In the genomic region with DNA sequence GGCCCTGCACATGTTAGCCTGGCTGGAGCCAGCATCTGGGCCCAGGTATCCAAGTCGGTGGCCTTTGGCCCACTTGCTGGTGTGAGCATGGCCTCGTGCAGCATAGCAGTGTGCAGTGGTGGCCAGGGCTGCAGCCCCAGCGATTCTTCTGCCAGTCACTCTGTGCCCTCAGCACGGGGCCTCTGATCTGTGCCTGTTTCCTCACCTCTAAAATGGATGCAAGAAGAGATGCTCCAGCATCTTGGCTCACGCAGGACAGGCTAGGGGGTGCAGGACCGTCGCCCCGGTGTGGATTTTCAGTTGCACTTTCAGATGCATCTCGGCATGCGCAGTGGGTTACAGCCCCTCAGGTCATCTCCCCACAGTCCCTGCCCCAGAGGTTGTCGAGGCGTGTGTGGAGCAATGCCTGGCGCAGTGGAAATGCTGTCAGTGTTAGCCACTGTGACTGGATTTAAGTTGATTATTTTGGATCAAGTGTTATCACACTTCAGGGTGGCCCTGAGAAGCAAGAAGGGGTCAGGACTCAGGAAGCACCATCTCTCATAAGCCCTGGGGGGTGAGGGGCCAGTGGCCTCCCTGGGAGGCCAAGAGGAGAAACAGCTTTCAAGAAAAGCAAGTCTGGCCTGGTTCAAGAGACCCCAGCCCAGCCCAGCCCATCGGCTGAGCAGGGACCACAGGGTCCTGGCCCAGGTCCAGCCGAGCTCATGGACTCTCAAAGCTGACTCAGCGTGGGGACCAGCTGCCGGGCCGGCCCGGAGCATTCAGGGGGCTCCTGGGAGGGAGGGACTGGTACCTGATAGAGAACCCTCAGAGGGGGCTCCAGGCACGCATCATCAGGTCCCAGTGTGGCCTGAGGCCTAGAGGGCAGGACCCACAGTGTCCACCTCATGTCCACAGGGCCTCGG, we compare ENCODE assay signal across 1 cellular context.
TF ChIP-seq lines count a peak whose summit lies in the region.

No MANE protein-coding gene starts in this region.

TF ChIP-seq in GM23338, 12 proteins besides CTCF, POLR2A, EP300 and RAD21 (continued from another document):
- TF ChIP-seq, protein P1, sequence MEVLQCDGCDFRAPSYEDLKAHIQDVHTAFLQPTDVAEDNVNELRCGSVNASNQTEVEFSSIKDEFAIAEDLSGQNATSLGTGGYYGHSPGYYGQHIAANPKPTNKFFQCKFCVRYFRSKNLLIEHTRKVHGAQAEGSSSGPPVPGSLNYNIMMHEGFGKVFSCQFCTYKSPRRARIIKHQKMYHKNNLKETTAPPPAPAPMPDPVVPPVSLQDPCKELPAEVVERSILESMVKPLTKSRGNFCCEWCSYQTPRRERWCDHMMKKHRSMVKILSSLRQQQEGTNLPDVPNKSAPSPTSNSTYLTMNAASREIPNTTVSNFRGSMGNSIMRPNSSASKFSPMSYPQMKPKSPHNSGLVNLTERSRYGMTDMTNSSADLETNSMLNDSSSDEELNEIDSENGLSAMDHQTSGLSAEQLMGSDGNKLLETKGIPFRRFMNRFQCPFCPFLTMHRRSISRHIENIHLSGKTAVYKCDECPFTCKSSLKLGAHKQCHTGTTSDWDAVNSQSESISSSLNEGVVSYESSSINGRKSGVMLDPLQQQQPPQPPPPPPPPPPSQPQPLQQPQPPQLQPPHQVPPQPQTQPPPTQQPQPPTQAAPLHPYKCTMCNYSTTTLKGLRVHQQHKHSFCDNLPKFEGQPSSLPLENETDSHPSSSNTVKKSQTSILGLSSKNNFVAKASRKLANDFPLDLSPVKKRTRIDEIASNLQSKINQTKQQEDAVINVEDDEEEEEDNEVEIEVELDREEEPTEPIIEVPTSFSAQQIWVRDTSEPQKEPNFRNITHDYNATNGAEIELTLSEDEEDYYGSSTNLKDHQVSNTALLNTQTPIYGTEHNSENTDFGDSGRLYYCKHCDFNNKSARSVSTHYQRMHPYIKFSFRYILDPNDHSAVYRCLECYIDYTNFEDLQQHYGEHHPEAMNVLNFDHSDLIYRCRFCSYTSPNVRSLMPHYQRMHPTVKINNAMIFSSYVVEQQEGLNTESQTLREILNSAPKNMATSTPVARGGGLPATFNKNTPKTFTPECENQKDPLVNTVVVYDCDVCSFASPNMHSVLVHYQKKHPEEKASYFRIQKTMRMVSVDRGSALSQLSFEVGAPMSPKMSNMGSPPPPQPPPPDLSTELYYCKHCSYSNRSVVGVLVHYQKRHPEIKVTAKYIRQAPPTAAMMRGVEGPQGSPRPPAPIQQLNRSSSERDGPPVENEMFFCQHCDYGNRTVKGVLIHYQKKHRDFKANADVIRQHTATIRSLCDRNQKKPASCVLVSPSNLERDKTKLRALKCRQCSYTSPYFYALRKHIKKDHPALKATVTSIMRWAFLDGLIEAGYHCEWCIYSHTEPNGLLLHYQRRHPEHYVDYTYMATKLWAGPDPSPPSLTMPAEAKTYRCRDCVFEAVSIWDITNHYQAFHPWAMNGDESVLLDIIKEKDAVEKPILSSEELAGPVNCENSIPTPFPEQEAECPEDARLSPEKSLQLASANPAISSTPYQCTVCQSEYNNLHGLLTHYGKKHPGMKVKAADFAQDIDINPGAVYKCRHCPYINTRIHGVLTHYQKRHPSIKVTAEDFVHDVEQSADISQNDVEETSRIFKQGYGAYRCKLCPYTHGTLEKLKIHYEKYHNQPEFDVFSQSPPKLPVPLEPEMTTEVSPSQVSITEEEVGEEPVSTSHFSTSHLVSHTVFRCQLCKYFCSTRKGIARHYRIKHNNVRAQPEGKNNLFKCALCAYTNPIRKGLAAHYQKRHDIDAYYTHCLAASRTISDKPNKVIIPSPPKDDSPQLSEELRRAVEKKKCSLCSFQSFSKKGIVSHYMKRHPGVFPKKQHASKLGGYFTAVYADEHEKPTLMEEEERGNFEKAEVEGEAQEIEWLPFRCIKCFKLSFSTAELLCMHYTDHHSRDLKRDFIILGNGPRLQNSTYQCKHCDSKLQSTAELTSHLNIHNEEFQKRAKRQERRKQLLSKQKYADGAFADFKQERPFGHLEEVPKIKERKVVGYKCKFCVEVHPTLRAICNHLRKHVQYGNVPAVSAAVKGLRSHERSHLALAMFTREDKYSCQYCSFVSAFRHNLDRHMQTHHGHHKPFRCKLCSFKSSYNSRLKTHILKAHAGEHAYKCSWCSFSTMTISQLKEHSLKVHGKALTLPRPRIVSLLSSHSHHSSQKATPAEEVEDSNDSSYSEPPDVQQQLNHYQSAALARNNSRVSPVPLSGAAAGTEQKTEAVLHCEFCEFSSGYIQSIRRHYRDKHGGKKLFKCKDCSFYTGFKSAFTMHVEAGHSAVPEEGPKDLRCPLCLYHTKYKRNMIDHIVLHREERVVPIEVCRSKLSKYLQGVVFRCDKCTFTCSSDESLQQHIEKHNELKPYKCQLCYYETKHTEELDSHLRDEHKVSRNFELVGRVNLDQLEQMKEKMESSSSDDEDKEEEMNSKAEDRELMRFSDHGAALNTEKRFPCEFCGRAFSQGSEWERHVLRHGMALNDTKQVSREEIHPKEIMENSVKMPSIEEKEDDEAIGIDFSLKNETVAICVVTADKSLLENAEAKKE (CRISPR knock-in tag; IDR thresholded peaks at IDR 0.05): no peak
- no peak for TF ChIP-seq ZNF114 (CRISPR knock-in tag; IDR thresholded peaks at IDR 0.05)
- TF ChIP-seq ZNF331 (CRISPR knock-in tag; IDR thresholded peaks at IDR 0.05; ENCODE audit: low read depth): no peak
